Comparison of ENCODE assay signal across 7 cellular contexts in the genomic region with DNA sequence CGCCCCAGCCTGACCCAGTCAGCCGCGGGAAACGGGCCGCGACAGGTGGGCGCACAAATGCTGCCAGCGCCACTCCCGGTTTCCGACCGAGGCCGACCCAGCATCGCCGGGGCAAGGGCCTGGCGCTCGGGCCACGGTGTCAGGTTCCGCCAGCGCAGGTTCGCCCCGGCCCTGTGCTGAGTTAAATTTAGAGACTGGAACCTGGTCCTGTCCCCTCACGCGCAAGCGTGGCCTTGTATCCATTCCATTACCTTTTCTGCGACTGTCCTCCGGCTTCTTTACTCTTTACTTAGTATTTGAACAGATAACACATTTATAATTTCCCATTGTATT. TPM values are rescaled to one million over a fixed set of nuclear protein-coding genes. Genes with fewer than 3 reads are reported as not detected.
A peak's percentile ranks its signal among the peaks of the same experiment; 100 is the strongest.
DNase-seq lines count a peak whose midpoint lies in the region; ATAC-seq and TF ChIP-seq lines count a peak whose summit lies in the region.
"Had no signal": no experiment of that assay in that cellular context is flagged by ENCODE, and none has a peak within 500 bp of the region (broad histone marks: within the 10 kb centered on the region; RNA-seq: fewer than 3 reads in every experiment).

No MANE protein-coding gene starts in this region.

- no peaks in the 10 kb centered on the region for H3K9me3 Mint-ChIP-seq in stimulated activated naive CD8-positive, alpha-beta T cell treated with anti-CD3 and anti-CD28 coated beads, Interleukin-15, amount 100 ng/mL, for 72 hours

- TF ChIP-seq CTCF in RWPE1 (conservative IDR thresholded peaks at IDR 0.05; ENCODE audit: low read depth), result no peak
- no peak for TF ChIP-seq CTCF in fibroblast of pulmonary artery (IDR thresholded peaks at IDR 0.05; ENCODE audit: low read length, missing control alignments)

- H3K27me3 Mint-ChIP-seq in stimulated activated naive CD8-positive, alpha-beta T cell treated with anti-CD3 and anti-CD28 coated beads, Interleukin-15, amount 100 ng/mL, for 72 hours, result peaks cover 47% of the 10 kb centered on the region

- POLR2A ChIA-PET in RWPE1 (lab: Yijun Ruan, JAX; ENCODE audit: low non-redundant PET), result interaction anchor here (0.8 to 1.5 kb wide), 5 partner anchors 11 to 37 kb away, joined by 3 to 15 read pairs (median 6); no protein-coding TSS in a partner anchor

- peak overlapping the region; percentile 50 for H3K4me3 ChIP-seq in fibroblast of pulmonary artery (replicated peaks; ENCODE audit: low read depth, low read length)

- no peak for DNase-seq in RWPE1 (ENCODE audit: low spot score)
- no peak for DNase-seq in fibroblast of pulmonary artery (ENCODE audit: low read depth)
- no peak for DNase-seq in stimulated activated naive CD8-positive, alpha-beta T cell treated with anti-CD3 and anti-CD28 coated beads, Interleukin-15, amount 100 ng/mL, for 72 hours
- no peak for DNase-seq in ureter (ENCODE audit: low spot score)
- no peak for DNase-seq in NCI-H1105 treated with DMSO at 0.1 percent for 48 hours (lab: John Stamatoyannopoulos, UW)
- DNase-seq: NCI-H1048 had no signal

- no peak overlapping the region for H3K27ac Mint-ChIP-seq in stimulated activated naive CD8-positive, alpha-beta T cell treated with anti-CD3 and anti-CD28 coated beads, Interleukin-15, amount 100 ng/mL, for 72 hours

- ATAC-seq in stimulated activated naive CD8-positive, alpha-beta T cell treated with anti-CD3 and anti-CD28 coated beads, Interleukin-15, amount 100 ng/mL, for 72 hours, result no peak
- no peak for ATAC-seq in HG03565 (IDR thresholded peaks at IDR 0.05; ENCODE audit: unreplicated experiment)

- CTCF ChIA-PET in RWPE1 (lab: Yijun Ruan, JAX), result interaction anchor here (1.0 to 2.1 kb wide), 2 partner anchors 16 to 21 kb away, joined by 5 to 10 read pairs; no protein-coding TSS in a partner anchor

- peak overlapping the region; percentile 96 for H3K27ac ChIP-seq in RWPE1

- H3K4me3 Mint-ChIP-seq in stimulated activated naive CD8-positive, alpha-beta T cell treated with anti-CD3 and anti-CD28 coated beads, Interleukin-15, amount 100 ng/mL, for 72 hours, result peak overlapping the region; percentile 82 to 85

- peaks cover 45% of the 10 kb centered on the region for H3K4me1 Mint-ChIP-seq in stimulated activated naive CD8-positive, alpha-beta T cell treated with anti-CD3 and anti-CD28 coated beads, Interleukin-15, amount 100 ng/mL, for 72 hours

RNA-seq across cellular contexts. Expression of a gene that starts 0.4 kb away (rescaled TPM):
- 3.0 TPM for total RNA-seq in ureter

RNA-seq across cellular contexts. Expression of a gene that starts 17.7 kb away (rescaled TPM):
- 34.5 TPM for total RNA-seq in ureter

RNA-seq across cellular contexts. Expression of a gene that starts 38.3 kb away (rescaled TPM):
- 1,824 TPM for total RNA-seq in ureter

RNA-seq across cellular contexts. Expression of a gene that starts 55.6 kb away (rescaled TPM):
- total RNA-seq in ureter, result 22.5 TPM

RNA-seq across cellular contexts. Expression of a gene that starts 58.0 kb away (rescaled TPM):
- not detected for total RNA-seq in ureter
